4 cellular contexts compared by ENCODE assay signal in the genomic region with DNA sequence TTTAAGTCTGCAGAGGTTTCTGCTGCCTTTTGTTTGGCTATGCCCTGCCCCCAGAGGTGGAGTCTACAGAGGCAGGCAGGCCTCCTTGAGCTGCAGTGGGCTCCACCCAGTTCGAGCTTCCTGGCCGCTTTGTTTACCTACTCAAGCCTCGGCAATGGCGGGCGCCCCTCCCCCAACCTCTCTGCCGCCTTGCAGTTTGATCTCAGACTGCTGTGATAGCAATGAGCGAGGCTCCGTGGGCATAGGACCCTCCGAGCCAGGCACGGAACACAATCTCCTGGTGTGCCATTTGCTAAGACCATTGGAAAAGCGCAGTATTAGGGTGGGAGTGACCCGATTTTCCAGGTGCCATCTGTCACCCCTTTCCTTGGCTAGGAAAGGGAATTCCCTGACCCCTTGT. TPM values are rescaled to one million over a fixed set of nuclear protein-coding genes. Genes with fewer than 3 reads are reported as not detected.
"Had no signal": no experiment of that assay in that cellular context is flagged by ENCODE, and none has a peak within 500 bp of the region (broad histone marks: within the 10 kb centered on the region; RNA-seq: fewer than 3 reads in every experiment).

No MANE protein-coding gene starts in this region.

RNA-seq across cellular contexts. Expression of a gene that starts 47.2 kb away (rescaled TPM):
- total RNA-seq: LHCN-M2, M059J, MCF 10A, NCI-H460 had no signal
